In genomic region chr6:105978113-105978512, GRCh38 we compare ENCODE assay signal across 28 cellular contexts.
"Had no signal": no experiment of that assay in that cellular context is flagged by ENCODE, and none has a peak within 500 bp of the region (broad histone marks: within the 10 kb centered on the region; RNA-seq: fewer than 3 reads in every experiment).

No MANE protein-coding gene starts in this region.

- H3K27ac Mint-ChIP-seq: activated CD4-positive, alpha-beta memory T cell treated with anti-CD3 and anti-CD28 coated beads for 36 hours; activated CD4-positive, alpha-beta T cell treated with anti-CD3 and anti-CD28 coated beads for 36 hours; activated naive CD4-positive, alpha-beta T cell treated with anti-CD3 and anti-CD28 coated beads, Interleukin-2, amount 50 U/mL, for 72 hours; activated naive CD8-positive, alpha-beta T cell treated with anti-CD3 and anti-CD28 coated beads, Interleukin-2, amount 10 ng/mL, durations not matched to agents 7 days and 5 days; brain; endodermal cell had no signal

- ATAC-seq: activated CD4-positive, alpha-beta T cell treated with anti-CD3 and anti-CD28 coated beads for 36 hours; activated naive CD4-positive, alpha-beta T cell treated with anti-CD3 and anti-CD28 coated beads, Interleukin-2, amount 50 U/mL, for 72 hours; esophagus mucosa had no signal

- DNase-seq: activated CD4-positive, alpha-beta memory T cell treated with anti-CD3 and anti-CD28 coated beads for 36 hours; activated CD4-positive, alpha-beta T cell treated with anti-CD3 and anti-CD28 coated beads for 36 hours; activated CD4-positive, alpha-beta T cell treated with anti-CD3 and anti-CD28 coated beads, Interleukin-2, amount 10 ng/mL, durations not matched to agents 24 days and 14 days; activated CD4-positive, CD25-positive, alpha-beta regulatory T cell; activated CD4-positive, CD25-positive, alpha-beta regulatory T cell treated with anti-CD3 and anti-CD28 coated beads, Interleukin-2, amount 50 U/mL, for 72 hours; activated CD8-positive, alpha-beta memory T cell treated with anti-CD3 and anti-CD28 coated beads for 24 hours; activated gamma-delta T cell; activated naive CD4-positive, alpha-beta T cell; activated naive CD4-positive, alpha-beta T cell treated with anti-CD3 and anti-CD28 coated beads, Interleukin-2, amount 10 ng/mL, durations not matched to agents 7 days and 5 days; activated naive CD8-positive, alpha-beta T cell treated with anti-CD3 and anti-CD28 coated beads, Interleukin-2, amount 10 ng/mL, durations not matched to agents 7 days and 5 days; activated T-cell treated with anti-CD3 and anti-CD28 coated beads, Interleukin-2, amount 50 U/mL, for 1 hour; activated T-cell treated with anti-CD3 and anti-CD28 coated beads, Interleukin-2, amount 50 U/mL, for 48 hours; central memory CD4-positive, alpha-beta T cell; cerebellar nuclear complex; colonic mucosa; dorsolateral prefrontal cortex; effector memory CD4-positive, alpha-beta T cell; endodermal cell; foreskin fibroblast; head of caudate nucleus; T-helper 2 cell had no signal

- H3K36me3 ChIP-seq: ascending aorta, breast epithelium, cardiac muscle cell, colonic mucosa had no signal

- H3K4me3 ChIP-seq: ascending aorta, breast epithelium, cardiac muscle cell, colonic mucosa, dorsolateral prefrontal cortex had no signal

- H3K4me3 Mint-ChIP-seq: activated CD4-positive, alpha-beta memory T cell treated with anti-CD3 and anti-CD28 coated beads for 36 hours; activated CD4-positive, alpha-beta T cell treated with anti-CD3 and anti-CD28 coated beads for 36 hours; activated CD4-positive, alpha-beta T cell treated with anti-CD3 and anti-CD28 coated beads, Interleukin-2, amount 10 ng/mL, durations not matched to agents 24 days and 14 days; activated naive CD4-positive, alpha-beta T cell treated with anti-CD3 and anti-CD28 coated beads, Interleukin-2, amount 10 ng/mL, durations not matched to agents 7 days and 5 days; activated naive CD8-positive, alpha-beta T cell treated with anti-CD3 and anti-CD28 coated beads, Interleukin-2, amount 10 ng/mL, durations not matched to agents 7 days and 5 days; brain; endodermal cell had no signal

- H3K4me1 Mint-ChIP-seq: brain had no signal

- H3K4me1 ChIP-seq: ascending aorta, breast epithelium, colonic mucosa had no signal

- H3K9me3 ChIP-seq: ascending aorta, colonic mucosa had no signal

- H3K27me3 ChIP-seq: ascending aorta, colonic mucosa had no signal

- FAIRE-seq: frontal cortex had no signal

- H3K27ac ChIP-seq: ascending aorta, breast epithelium, cardiac muscle cell, colonic mucosa, dorsolateral prefrontal cortex had no signal
